In the genomic region with DNA sequence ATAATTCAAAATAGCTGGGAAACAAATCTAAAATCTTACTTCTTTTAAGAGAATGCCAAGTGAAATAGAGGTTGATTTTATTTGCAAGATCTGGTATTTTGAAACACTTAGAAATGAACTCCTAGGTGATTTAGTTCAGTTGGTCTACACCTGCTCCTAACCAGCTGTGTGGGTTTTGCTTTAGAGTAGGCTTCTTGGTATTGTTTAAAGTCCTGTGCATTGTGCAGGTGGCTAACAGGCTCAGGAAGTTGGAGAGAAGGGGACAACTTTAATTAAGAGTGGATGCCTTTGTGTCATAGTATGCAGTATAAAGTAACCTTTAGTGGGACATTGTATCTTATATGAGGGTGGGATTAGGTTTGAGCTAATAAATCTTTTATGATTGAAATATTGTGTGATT, we compare ENCODE assay signal across 35 cellular contexts. TPM values are rescaled to one million over a fixed set of nuclear protein-coding genes. Genes with fewer than 3 reads are reported as not detected.
"Had no signal": no experiment of that assay in that cellular context is flagged by ENCODE, and none has a peak within 500 bp of the region (broad histone marks: within the 10 kb centered on the region; RNA-seq: fewer than 3 reads in every experiment).

No MANE protein-coding gene starts in this region.

- H3K4me3 ChIP-seq: adrenal gland, body of pancreas, breast epithelium, SJCRH30, SK-N-MC had no signal

- DNase-seq: activated CD4-positive, alpha-beta T cell treated with anti-CD3 and anti-CD28 coated beads for 1 hour; activated CD4-positive, alpha-beta T cell treated with anti-CD3 and anti-CD28 coated beads for 48 hours; activated CD4-positive, CD25-positive, alpha-beta regulatory T cell; activated CD8-positive, alpha-beta T cell treated with anti-CD3 and anti-CD28 coated beads for 36 hours; activated gamma-delta T cell treated with Interleukin-2 at 50 U/mL for 16 hours; activated naive CD4-positive, alpha-beta T cell treated with anti-CD3 and anti-CD28 coated beads for 36 hours; activated T-cell treated with anti-CD3 and anti-CD28 coated beads, Interleukin-2, amount 50 U/mL, for 4 hours; adrenal gland; body of pancreas; KG1; NCI-H1092; NCI-H146; NCI-H187; NCI-H2029 treated with DMSO at 0.1 percent for 48 hours; NCI-H2107; NCI-H2171; NCI-H510A; NCI-H526; NCI-H748 treated with DMSO at 0.1 percent for 48 hours; OCI-M1; Right ventricle myocardium superior; SJCRH30; T1000; WERI-Rb-1 had no signal

- H3K27ac ChIP-seq: adrenal gland, body of pancreas, breast epithelium, SJCRH30, SK-N-MC, WERI-Rb-1 had no signal

- FAIRE-seq: astrocyte, colon had no signal

- H3K4me1 ChIP-seq: adrenal gland, body of pancreas, breast epithelium, SJCRH30 had no signal

- H3K36me3 ChIP-seq: adrenal gland, breast epithelium, SJCRH30, WERI-Rb-1 had no signal

- H3K27me3 ChIP-seq: adrenal gland, body of pancreas, breast epithelium, SJCRH30 had no signal

- H3K9me3 ChIP-seq: adrenal gland, body of pancreas, breast epithelium, SJCRH30 had no signal

RNA-seq across cellular contexts. Expression of a gene that starts 4.1 kb away (rescaled TPM):
- total RNA-seq: activated CD8-positive, alpha-beta memory T cell treated with anti-CD3 and anti-CD28 coated beads for 36 hours; activated CD8-positive, alpha-beta T cell treated with anti-CD3 and anti-CD28 coated beads for 36 hours; activated naive CD4-positive, alpha-beta T cell treated with anti-CD3 and anti-CD28 coated beads for 36 hours; activated naive CD4-positive, alpha-beta T cell treated with anti-CD3 and anti-CD28 coated beads, Interleukin-2, amount 50 U/mL, for 72 hours; activated T-cell treated with anti-CD3 and anti-CD28 coated beads, Interleukin-2, amount 50 U/mL, for 4 hours; activated T-helper 1 cell treated with anti-CD3 and anti-CD28 coated beads, Interleukin-12 subunit alpha, Interleukin-12 subunit beta, Interleukin-2, Interleukin-4 antibody, amounts not matched to agents 30 ng/mL and 10 ng/mL and 1 ng/mL, durations not matched to agents 14 hours and 24 hours and 36 hours; adrenal gland; astrocyte; body of pancreas; breast epithelium; cardiac septum; MCF 10A; Right ventricle myocardium superior; T-helper 1 cell treated with Interleukin-12 subunit alpha and Interleukin-12 subunit beta and Interleukin-4 antibody, amounts not matched to agents 30 ng/mL and 1 ng/mL, for 36 hours; T-helper 2 cell treated with Interferon-gamma antibody and Interleukin-4, amounts not matched to agents 100 ng/mL and 5 ng/mL, for 36 hours had no signal
- polyA plus RNA-seq: adrenal gland had no signal
